In the genomic region with DNA sequence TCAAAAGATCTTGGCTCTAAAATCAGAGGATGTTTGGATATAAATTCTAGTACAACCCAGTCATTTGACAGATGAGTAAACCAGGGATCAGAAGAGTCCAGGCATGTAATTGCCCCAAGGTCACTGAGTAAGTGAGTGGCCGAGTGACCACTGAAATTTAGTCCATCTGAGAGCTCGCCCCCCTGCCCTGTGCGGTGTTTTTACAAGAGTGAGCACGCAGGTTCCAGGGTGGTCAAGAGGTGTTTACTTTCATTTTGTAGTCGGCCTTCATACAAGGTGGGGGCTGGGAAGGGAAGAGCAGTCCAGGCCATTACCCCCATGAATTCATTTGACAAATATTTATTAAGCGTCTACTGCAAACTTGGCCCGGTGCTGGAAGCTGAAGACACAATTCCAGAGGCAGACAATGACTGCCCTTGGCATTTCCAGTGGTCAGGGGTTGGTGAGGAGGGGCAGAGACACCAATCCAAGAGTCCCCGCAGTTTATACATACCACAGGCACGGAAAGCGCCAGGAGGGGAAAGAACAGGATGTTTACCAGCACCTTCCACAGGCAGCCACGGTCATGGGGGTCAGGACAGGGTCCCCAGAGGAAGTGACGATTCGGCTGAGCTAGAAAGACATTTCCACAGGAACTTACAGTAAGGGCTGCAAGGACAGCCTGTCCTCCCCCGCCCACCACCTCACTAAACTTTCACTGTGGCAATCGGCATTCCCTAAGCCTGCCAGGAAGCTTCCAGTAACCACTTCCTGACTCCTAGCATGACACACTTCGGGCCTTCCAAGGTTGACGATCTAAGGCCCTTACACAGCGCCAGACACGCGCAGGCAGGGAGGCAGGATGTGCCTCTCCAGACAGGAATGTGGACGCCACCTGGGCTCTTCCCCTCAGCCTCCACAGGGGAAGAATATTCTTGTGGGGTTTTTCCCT, we compare ENCODE assay signal across 1 cellular context.
TF ChIP-seq lines count a peak whose summit lies in the region.

No MANE protein-coding gene starts in this region.

TF ChIP-seq in GM23338, 12 proteins besides CTCF, POLR2A, EP300 and RAD21 (continued from another document):
- TF ChIP-seq, protein P1, sequence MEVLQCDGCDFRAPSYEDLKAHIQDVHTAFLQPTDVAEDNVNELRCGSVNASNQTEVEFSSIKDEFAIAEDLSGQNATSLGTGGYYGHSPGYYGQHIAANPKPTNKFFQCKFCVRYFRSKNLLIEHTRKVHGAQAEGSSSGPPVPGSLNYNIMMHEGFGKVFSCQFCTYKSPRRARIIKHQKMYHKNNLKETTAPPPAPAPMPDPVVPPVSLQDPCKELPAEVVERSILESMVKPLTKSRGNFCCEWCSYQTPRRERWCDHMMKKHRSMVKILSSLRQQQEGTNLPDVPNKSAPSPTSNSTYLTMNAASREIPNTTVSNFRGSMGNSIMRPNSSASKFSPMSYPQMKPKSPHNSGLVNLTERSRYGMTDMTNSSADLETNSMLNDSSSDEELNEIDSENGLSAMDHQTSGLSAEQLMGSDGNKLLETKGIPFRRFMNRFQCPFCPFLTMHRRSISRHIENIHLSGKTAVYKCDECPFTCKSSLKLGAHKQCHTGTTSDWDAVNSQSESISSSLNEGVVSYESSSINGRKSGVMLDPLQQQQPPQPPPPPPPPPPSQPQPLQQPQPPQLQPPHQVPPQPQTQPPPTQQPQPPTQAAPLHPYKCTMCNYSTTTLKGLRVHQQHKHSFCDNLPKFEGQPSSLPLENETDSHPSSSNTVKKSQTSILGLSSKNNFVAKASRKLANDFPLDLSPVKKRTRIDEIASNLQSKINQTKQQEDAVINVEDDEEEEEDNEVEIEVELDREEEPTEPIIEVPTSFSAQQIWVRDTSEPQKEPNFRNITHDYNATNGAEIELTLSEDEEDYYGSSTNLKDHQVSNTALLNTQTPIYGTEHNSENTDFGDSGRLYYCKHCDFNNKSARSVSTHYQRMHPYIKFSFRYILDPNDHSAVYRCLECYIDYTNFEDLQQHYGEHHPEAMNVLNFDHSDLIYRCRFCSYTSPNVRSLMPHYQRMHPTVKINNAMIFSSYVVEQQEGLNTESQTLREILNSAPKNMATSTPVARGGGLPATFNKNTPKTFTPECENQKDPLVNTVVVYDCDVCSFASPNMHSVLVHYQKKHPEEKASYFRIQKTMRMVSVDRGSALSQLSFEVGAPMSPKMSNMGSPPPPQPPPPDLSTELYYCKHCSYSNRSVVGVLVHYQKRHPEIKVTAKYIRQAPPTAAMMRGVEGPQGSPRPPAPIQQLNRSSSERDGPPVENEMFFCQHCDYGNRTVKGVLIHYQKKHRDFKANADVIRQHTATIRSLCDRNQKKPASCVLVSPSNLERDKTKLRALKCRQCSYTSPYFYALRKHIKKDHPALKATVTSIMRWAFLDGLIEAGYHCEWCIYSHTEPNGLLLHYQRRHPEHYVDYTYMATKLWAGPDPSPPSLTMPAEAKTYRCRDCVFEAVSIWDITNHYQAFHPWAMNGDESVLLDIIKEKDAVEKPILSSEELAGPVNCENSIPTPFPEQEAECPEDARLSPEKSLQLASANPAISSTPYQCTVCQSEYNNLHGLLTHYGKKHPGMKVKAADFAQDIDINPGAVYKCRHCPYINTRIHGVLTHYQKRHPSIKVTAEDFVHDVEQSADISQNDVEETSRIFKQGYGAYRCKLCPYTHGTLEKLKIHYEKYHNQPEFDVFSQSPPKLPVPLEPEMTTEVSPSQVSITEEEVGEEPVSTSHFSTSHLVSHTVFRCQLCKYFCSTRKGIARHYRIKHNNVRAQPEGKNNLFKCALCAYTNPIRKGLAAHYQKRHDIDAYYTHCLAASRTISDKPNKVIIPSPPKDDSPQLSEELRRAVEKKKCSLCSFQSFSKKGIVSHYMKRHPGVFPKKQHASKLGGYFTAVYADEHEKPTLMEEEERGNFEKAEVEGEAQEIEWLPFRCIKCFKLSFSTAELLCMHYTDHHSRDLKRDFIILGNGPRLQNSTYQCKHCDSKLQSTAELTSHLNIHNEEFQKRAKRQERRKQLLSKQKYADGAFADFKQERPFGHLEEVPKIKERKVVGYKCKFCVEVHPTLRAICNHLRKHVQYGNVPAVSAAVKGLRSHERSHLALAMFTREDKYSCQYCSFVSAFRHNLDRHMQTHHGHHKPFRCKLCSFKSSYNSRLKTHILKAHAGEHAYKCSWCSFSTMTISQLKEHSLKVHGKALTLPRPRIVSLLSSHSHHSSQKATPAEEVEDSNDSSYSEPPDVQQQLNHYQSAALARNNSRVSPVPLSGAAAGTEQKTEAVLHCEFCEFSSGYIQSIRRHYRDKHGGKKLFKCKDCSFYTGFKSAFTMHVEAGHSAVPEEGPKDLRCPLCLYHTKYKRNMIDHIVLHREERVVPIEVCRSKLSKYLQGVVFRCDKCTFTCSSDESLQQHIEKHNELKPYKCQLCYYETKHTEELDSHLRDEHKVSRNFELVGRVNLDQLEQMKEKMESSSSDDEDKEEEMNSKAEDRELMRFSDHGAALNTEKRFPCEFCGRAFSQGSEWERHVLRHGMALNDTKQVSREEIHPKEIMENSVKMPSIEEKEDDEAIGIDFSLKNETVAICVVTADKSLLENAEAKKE (CRISPR knock-in tag; IDR thresholded peaks at IDR 0.05) = no peak
